8 cellular contexts compared by ENCODE assay signal in genomic region chr20:13119583-13119982, GRCh38.
A peak's percentile ranks its signal among the peaks of the same experiment; 100 is the strongest.
DNase-seq lines count a peak whose midpoint lies in the region; ATAC-seq and TF ChIP-seq lines count a peak whose summit lies in the region.

No MANE protein-coding gene starts in this region.

- peak; percentile 59 for DNase-seq in COLO829 (ENCODE audit: low spot score)
- peak; percentile 85 for DNase-seq in NCI-H82 (lab: John Stamatoyannopoulos, UW)
- DNase-seq in activated T-cell treated with anti-CD3 and anti-CD28 coated beads, Interleukin-2, amount 50 U/mL, for 1 hour: peak; percentile 31
- DNase-seq in foreskin fibroblast: peak; percentile 43 to 85
- DNase-seq in occipital lobe (lab: John Stamatoyannopoulos, UW): peak; percentile 11

- TF ChIP-seq CTCF in foreskin fibroblast (IDR thresholded peaks at IDR 0.05; ENCODE audit: low read depth, low read length): peak; percentile 90

- peak; percentile 52 for ATAC-seq in GM19328 (IDR thresholded peaks at IDR 0.05; ENCODE audit: unreplicated experiment)
- peak; percentile 68 for ATAC-seq in HG03520 (IDR thresholded peaks at IDR 0.05; ENCODE audit: unreplicated experiment)
- no peak for ATAC-seq in HG03039 (IDR thresholded peaks at IDR 0.05; ENCODE audit: unreplicated experiment)

- no peak overlapping the region for H3K4me3 ChIP-seq in foreskin fibroblast (ENCODE audit: low read depth in 1 of 2, low read length in 2 of 2)

Comparison
In these comparisons a context has a peak if more than half of its experiments do, and no peak if none do; other contexts are left out.
1. DNase-seq: peak in every context shown above with its lines; median percentile 85 in NCI-H82; 64 in foreskin fibroblast; 59 in COLO829; 31 in activated T-cell treated with anti-CD3 and anti-CD28 coated beads, Interleukin-2, amount 50 U/mL, for 1 hour; 11 in occipital lobe.